35 cellular contexts compared by ENCODE assay signal in genomic region chr14:101088714-101089113, GRCh38.
"Had no signal": no experiment of that assay in that cellular context is flagged by ENCODE, and none has a peak within 500 bp of the region (broad histone marks: within the 10 kb centered on the region; RNA-seq: fewer than 3 reads in every experiment).

No MANE protein-coding gene starts in this region.

- H3K4me1 Mint-ChIP-seq: activated naive CD8-positive, alpha-beta T cell treated with anti-CD3 and anti-CD28 coated beads for 36 hours; activated T-helper 17 cell treated with anti-CD3 and anti-CD28 coated beads, Interleukin-2, amount 50 U/mL, for 72 hours; central memory CD8-positive, alpha-beta T cell had no signal

- H3K27ac ChIP-seq: ascending aorta, cardiac muscle cell, KMS-11, Peyer's patch, SJSA1 had no signal

- H3K9ac ChIP-seq: KMS-11 had no signal

- H3K4me3 ChIP-seq: ascending aorta, cardiac muscle cell, Peyer's patch, SJSA1 had no signal

- H3K27me3 Mint-ChIP-seq: activated CD8-positive, alpha-beta T cell treated with anti-CD3 and anti-CD28 coated beads for 36 hours; activated naive CD8-positive, alpha-beta T cell treated with anti-CD3 and anti-CD28 coated beads for 36 hours had no signal

- H3K27ac Mint-ChIP-seq: activated CD8-positive, alpha-beta T cell treated with anti-CD3 and anti-CD28 coated beads for 36 hours; activated naive CD8-positive, alpha-beta T cell treated with anti-CD3 and anti-CD28 coated beads for 36 hours; activated T-cell treated with anti-CD3 and anti-CD28 coated beads, Interleukin-2, amount 50 U/mL, for 72 hours; activated T-helper 17 cell treated with anti-CD3 and anti-CD28 coated beads, Interleukin-2, amount 50 U/mL, for 72 hours had no signal

- H3K36me3 ChIP-seq: ascending aorta, cardiac muscle cell, Peyer's patch, SJSA1 had no signal

- H3K36me3 Mint-ChIP-seq: activated naive CD8-positive, alpha-beta T cell treated with anti-CD3 and anti-CD28 coated beads for 36 hours had no signal

- H3K4me2 ChIP-seq: KMS-11 had no signal

- H3K27me3 ChIP-seq: ascending aorta, cardiac muscle cell, Peyer's patch, SJSA1 had no signal

- ATAC-seq: activated CD4-positive, CD25-positive, alpha-beta regulatory T cell treated with anti-CD3 and anti-CD28 coated beads, Interleukin-2, amount 50 U/mL, for 24 hours; activated CD8-positive, alpha-beta T cell treated with anti-CD3 and anti-CD28 coated beads for 36 hours; activated T-cell treated with anti-CD3 and anti-CD28 coated beads, Interleukin-2, amount 50 U/mL, for 72 hours; activated T-helper 17 cell treated with anti-CD3 and anti-CD28 coated beads, Interleukin-2, amount 50 U/mL, for 72 hours; PC-3 had no signal

- DNase-seq: activated CD4-positive, alpha-beta T cell treated with anti-CD3 and anti-CD28 coated beads for 4 hours; activated CD4-positive, alpha-beta T cell treated with anti-CD3 and anti-CD28 coated beads, Interleukin-2, amount 50 U/mL, for 1 hour; activated CD8-positive, alpha-beta T cell treated with anti-CD3 and anti-CD28 coated beads for 36 hours; activated gamma-delta T cell treated with Interleukin-2 at 50 U/mL for 16 hours; activated naive CD4-positive, alpha-beta T cell treated with anti-CD3 and anti-CD28 coated beads, Interleukin-2, amount 50 U/mL, for 16 hours; activated naive CD8-positive, alpha-beta T cell treated with anti-CD3 and anti-CD28 coated beads for 36 hours; activated T-cell treated with anti-CD3 and anti-CD28 coated beads, Interleukin-2, amount 50 U/mL, for 1 hour; activated T-cell treated with anti-CD3 and anti-CD28 coated beads, Interleukin-2, amount 50 U/mL, for 72 hours; amygdala; MM.1S; MV-4-11; NCI-H1092; NCI-H1436 treated with DMSO at 0.1 percent for 48 hours; NCI-H187; NCI-H2029 treated with DMSO at 0.1 percent for 48 hours; NCI-H2107; NCI-H2171; NCI-H510A; NCI-H526; NCI-H748 treated with DMSO at 0.1 percent for 48 hours; NK-92 treated with Interleukin-12 subunit alpha and Interleukin-12 subunit beta, amount 100 ng/mL, for 24 hours; PC-3; RPMI8226; SHP77 treated with DMSO at 0.1 percent for 48 hours; SW 1271; T-helper 1 cell; T1000 had no signal

- H3K4me1 ChIP-seq: ascending aorta, Peyer's patch, SJSA1 had no signal

- H3K4me3 Mint-ChIP-seq: activated CD8-positive, alpha-beta T cell treated with anti-CD3 and anti-CD28 coated beads for 36 hours; activated naive CD8-positive, alpha-beta T cell treated with anti-CD3 and anti-CD28 coated beads for 36 hours; activated T-cell treated with anti-CD3 and anti-CD28 coated beads, Interleukin-2, amount 50 U/mL, for 72 hours; activated T-helper 17 cell treated with anti-CD3 and anti-CD28 coated beads, Interleukin-2, amount 50 U/mL, for 72 hours; central memory CD8-positive, alpha-beta T cell had no signal

- H3K9me3 ChIP-seq: ascending aorta, Peyer's patch, SJSA1 had no signal
